Comparison of ENCODE assay signal across 1 cellular context in genomic region chr1:214420833-214421232, GRCh38.
TF ChIP-seq lines count a peak whose summit lies in the region.

No MANE protein-coding gene starts in this region.

TF ChIP-seq in A549, 52 proteins besides CTCF, POLR2A, EP300 and RAD21:
- TF ChIP-seq NFE2L2 (conservative IDR thresholded peaks at IDR 0.05; ENCODE audit: low read length) (no peak), MAFK (IDR thresholded peaks at IDR 0.05; ENCODE audit: partially characterized antibody) (peak; percentile 72)
